ENCODE assay signal across 1 cellular context in the genomic region with DNA sequence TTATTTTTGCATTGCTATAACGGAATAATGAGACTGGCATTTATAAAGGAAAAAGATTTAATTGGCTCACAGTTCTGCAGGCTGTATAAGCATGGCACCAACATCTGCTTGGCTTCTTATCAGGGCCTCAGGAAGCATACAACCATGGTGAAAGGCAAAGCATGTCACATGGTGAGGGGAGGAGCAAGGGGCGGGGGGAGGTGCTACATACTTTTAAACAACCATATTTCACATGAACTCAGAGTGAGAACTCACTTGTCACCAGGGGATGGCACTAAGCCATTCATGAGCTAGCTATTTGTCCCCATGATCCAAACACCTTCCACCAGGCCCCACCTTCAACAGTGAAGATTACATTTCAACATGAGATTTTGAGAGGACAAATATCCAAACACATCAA.
TF ChIP-seq lines count a peak whose summit lies in the region.

No MANE protein-coding gene starts in this region.

TF ChIP-seq in K562, 482 proteins besides CTCF, POLR2A, EP300 and RAD21 (continued from another document):
- no peak for TF ChIP-seq PBX2 (CRISPR knock-in tag; IDR thresholded peaks at IDR 0.05; ENCODE audit: low read depth)
- TF ChIP-seq PBX2 (tag; conservative IDR thresholded peaks at IDR 0.05; ENCODE audit: low read depth): peak; percentile 40; the same call in 1 of the 2 replicates
- TF ChIP-seq ATF4 (CRISPR knock-in tag; IDR thresholded peaks at IDR 0.05): no peak
- TF ChIP-seq, protein P1, sequence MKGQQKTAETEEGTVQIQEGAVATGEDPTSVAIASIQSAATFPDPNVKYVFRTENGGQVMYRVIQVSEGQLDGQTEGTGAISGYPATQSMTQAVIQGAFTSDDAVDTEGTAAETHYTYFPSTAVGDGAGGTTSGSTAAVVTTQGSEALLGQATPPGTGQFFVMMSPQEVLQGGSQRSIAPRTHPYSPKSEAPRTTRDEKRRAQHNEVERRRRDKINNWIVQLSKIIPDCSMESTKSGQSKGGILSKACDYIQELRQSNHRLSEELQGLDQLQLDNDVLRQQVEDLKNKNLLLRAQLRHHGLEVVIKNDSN (CRISPR knock-in tag; IDR thresholded peaks at IDR 0.05): peak; percentile 50
- TF ChIP-seq, protein P2, sequence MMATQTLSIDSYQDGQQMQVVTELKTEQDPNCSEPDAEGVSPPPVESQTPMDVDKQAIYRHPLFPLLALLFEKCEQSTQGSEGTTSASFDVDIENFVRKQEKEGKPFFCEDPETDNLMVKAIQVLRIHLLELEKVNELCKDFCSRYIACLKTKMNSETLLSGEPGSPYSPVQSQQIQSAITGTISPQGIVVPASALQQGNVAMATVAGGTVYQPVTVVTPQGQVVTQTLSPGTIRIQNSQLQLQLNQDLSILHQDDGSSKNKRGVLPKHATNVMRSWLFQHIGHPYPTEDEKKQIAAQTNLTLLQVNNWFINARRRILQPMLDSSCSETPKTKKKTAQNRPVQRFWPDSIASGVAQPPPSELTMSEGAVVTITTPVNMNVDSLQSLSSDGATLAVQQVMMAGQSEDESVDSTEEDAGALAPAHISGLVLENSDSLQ (IDR thresholded peaks at IDR 0.05): peak; percentile 73
- no peak for TF ChIP-seq TRIM28 (IDR thresholded peaks at IDR 0.05)
- peak; percentile 56; the same call in 1 of the 2 replicates for TF ChIP-seq RAD51 (IDR thresholded peaks at IDR 0.05; ENCODE audit: borderline replicate concordance, low read depth)
- no peak for TF ChIP-seq PHTF2 (CRISPR knock-in tag; IDR thresholded peaks at IDR 0.05)
- TF ChIP-seq ZFP36 (IDR thresholded peaks at IDR 0.05; ENCODE audit: low read depth, low read length, partially characterized antibody): no peak
